Comparison of ENCODE assay signal across 23 cellular contexts in the genomic region with DNA sequence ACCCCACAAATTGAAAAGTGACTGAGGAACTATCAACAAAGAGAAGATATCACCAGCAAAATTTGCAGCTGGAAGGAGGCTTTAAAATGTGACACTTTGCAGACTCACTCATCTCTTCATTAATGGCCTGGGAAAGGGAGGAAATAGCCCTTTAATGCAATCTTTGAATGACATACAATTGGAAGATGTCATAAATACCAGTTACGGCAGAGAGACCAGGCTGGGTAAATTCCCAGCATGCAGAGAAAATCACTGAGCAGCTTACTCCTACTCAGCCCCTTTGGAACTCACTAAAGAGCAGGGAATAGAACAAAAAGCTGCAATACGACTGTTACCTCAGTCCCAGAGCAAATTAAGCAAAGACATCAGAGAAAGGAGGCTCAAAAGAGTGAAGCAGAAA.
"Had no signal": no experiment of that assay in that cellular context is flagged by ENCODE, and none has a peak within 500 bp of the region (broad histone marks: within the 10 kb centered on the region; RNA-seq: fewer than 3 reads in every experiment).

No MANE protein-coding gene starts in this region.

- H3K4me3 ChIP-seq: pancreas, prostate gland, sigmoid colon, tibial nerve had no signal

- FAIRE-seq: pancreas had no signal

- H3K4me1 ChIP-seq: pancreas, prostate gland, sigmoid colon had no signal

- H3K27ac Mint-ChIP-seq: activated CD4-positive, alpha-beta T cell treated with anti-CD3 and anti-CD28 coated beads, Interleukin-2, amount 10 ng/mL, durations not matched to agents 7 days and 5 days; activated CD8-positive, alpha-beta T cell treated with anti-CD3 and anti-CD28 coated beads for 36 hours; activated naive CD4-positive, alpha-beta T cell treated with anti-CD3 and anti-CD28 coated beads, Interleukin-2, amount 50 U/mL, for 72 hours; activated T-cell treated with anti-CD3 and anti-CD28 coated beads, Interleukin-2, amount 50 U/mL, for 72 hours; effector memory CD8-positive, alpha-beta T cell; nephron had no signal

- H3K27ac ChIP-seq: pancreas, prostate gland, sigmoid colon, tibial nerve had no signal

- H3K27me3 Mint-ChIP-seq: activated CD4-positive, alpha-beta T cell treated with anti-CD3 and anti-CD28 coated beads, Interleukin-2, amount 10 ng/mL, durations not matched to agents 7 days and 5 days; activated CD8-positive, alpha-beta T cell treated with anti-CD3 and anti-CD28 coated beads for 36 hours had no signal

- H3K4me3 Mint-ChIP-seq: activated CD4-positive, alpha-beta T cell treated with anti-CD3 and anti-CD28 coated beads, Interleukin-2, amount 10 ng/mL, durations not matched to agents 7 days and 5 days; activated CD8-positive, alpha-beta T cell treated with anti-CD3 and anti-CD28 coated beads for 36 hours; activated T-cell treated with anti-CD3 and anti-CD28 coated beads, Interleukin-2, amount 50 U/mL, for 72 hours; effector memory CD8-positive, alpha-beta T cell; nephron had no signal

- H3K36me3 ChIP-seq: pancreas, prostate gland, sigmoid colon, tibial nerve had no signal

- DNase-seq: activated CD4-positive, alpha-beta T cell treated with anti-CD3 and anti-CD28 coated beads, Interleukin-2, amount 10 ng/mL, durations not matched to agents 7 days and 5 days; activated CD4-positive, CD25-positive, alpha-beta regulatory T cell treated with anti-CD3 and anti-CD28 coated beads, Interleukin-2, amount 50 U/mL, for 72 hours; activated CD8-positive, alpha-beta T cell treated with anti-CD3 and anti-CD28 coated beads for 36 hours; activated naive CD4-positive, alpha-beta T cell; activated T-cell treated with anti-CD3 and anti-CD28 coated beads, Interleukin-2, amount 50 U/mL, for 72 hours; amniotic stem cell; caudate nucleus; cortex of kidney; effector memory CD8-positive, alpha-beta T cell; foreskin fibroblast; head of caudate nucleus; hippocampal formation; nucleus accumbens; pancreas; sigmoid colon; stimulated activated CD4-positive, alpha-beta T cell treated with anti-CD3 and anti-CD28 coated beads, Interleukin-15, amount 100 ng/mL, for 24 hours; stimulated activated CD4-positive, alpha-beta T cell treated with anti-CD3 and anti-CD28 coated beads, Interleukin-2, amount 100 ng/mL, for 24 hours; stimulated activated naive CD4-positive, alpha-beta T cell treated with Interleukin-2 at 50 U/mL for 16 hours; T-helper 2 cell had no signal

- H3K27me3 ChIP-seq: pancreas, sigmoid colon, tibial nerve had no signal

- H3K9me3 ChIP-seq: pancreas, prostate gland, sigmoid colon, tibial nerve had no signal

- H3K9me3 Mint-ChIP-seq: activated CD4-positive, alpha-beta T cell treated with anti-CD3 and anti-CD28 coated beads, Interleukin-2, amount 10 ng/mL, durations not matched to agents 7 days and 5 days; activated CD8-positive, alpha-beta T cell treated with anti-CD3 and anti-CD28 coated beads for 36 hours; activated naive CD4-positive, alpha-beta T cell treated with anti-CD3 and anti-CD28 coated beads, Interleukin-2, amount 50 U/mL, for 72 hours; activated T-cell treated with anti-CD3 and anti-CD28 coated beads, Interleukin-2, amount 50 U/mL, for 72 hours had no signal

- H3K36me3 Mint-ChIP-seq: activated naive CD4-positive, alpha-beta T cell treated with anti-CD3 and anti-CD28 coated beads, Interleukin-2, amount 50 U/mL, for 72 hours had no signal
